ENCODE assay signal across 8 cellular contexts in the genomic region with DNA sequence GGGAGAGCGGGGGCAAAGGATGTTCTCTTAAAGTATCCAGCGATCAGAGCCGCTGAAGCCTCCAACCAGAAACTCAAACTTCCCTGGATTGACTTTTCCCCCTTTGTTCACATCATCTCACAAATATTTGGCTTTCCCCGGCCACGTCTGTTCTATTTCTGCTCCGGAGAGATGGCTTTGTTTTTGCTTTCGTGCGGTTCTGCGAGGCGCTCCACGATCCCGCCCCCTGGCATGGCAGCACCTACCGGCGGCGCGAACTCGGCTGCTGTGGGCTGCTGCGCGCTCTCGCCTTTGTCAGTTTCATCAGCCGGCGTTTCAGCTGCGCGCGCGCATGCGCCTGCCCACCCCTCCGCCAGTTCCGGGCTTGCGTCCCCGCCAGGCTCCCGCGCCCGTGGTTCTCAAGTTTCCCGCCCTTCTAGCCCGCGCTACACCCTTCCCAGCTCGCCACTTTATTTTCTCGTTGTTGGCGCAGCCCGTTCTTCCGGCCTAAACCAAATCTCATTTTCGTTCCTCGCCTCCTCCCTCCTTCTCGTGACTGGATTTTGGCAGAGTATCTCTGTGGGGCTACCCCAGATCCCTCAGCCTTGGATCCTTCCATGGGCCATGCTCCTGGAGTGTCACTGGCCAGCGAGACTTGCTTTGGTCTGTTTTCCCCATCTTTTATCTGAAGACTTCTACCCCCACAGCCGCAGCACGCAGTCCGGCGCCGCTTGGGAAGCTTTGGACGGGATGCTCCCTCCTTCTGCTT.
A peak's percentile ranks its signal among the peaks of the same experiment; 100 is the strongest.
DNase-seq lines count a peak whose midpoint lies in the region; TF ChIP-seq lines count a peak whose summit lies in the region.

No MANE protein-coding gene starts in this region.

- no peak overlapping the region for H3K23ac ChIP-seq in H9 (ENCODE audit: insufficient read length, low read depth, low read length)

- peak overlapping the region; percentile 94 for H3K18ac ChIP-seq in H9 (ENCODE audit: insufficient read length, low read depth, low read length)

- WGBS in H9 (ENCODE audit: extremely low coverage, insufficient read length, low lambda C conversion rate) = no CpG with 5 or more reads among the region's 52 CpGs
- 1 to 5% (median 2%) methylated on average over 52 of the region's 52 CpGs for WGBS in ovary, 3 donors
- 7 to 8% methylated on average over 52 of the region's 52 CpGs for WGBS in thyroid gland, 2 donors

- H3K27me3 Mint-ChIP-seq in H9 (ENCODE audit: low read depth) = peaks cover 16% of the 10 kb centered on the region
- H3K27me3 Mint-ChIP-seq in activated naive CD4-positive, alpha-beta T cell treated with anti-CD3 and anti-CD28 coated beads, Interleukin-2, amount 50 U/mL, for 24 hours = no peaks in the 10 kb centered on the region

- no peak for TF ChIP-seq EP300 in ovary (IDR thresholded peaks at IDR 0.05)

- H3K4me2 ChIP-seq in H9 (ENCODE audit: insufficient read depth, insufficient read length, low read length) = peak overlapping the region; percentile 98

- H3K27me3 ChIP-seq in H9 (ENCODE audit: insufficient read depth, low read length) = no peaks in the 10 kb centered on the region
- no peaks in the 10 kb centered on the region for H3K27me3 ChIP-seq in MG63
- no peaks in the 10 kb centered on the region for H3K27me3 ChIP-seq in ovary
- H3K27me3 ChIP-seq in thyroid gland = no peaks in the 10 kb centered on the region

- no peak overlapping the region for H2BK5ac ChIP-seq in H9 (ENCODE audit: insufficient read length, low read length)

- H3K36me3 ChIP-seq in MG63 = no peaks in the 10 kb centered on the region
- no peaks in the 10 kb centered on the region for H3K36me3 ChIP-seq in ovary
- H3K36me3 ChIP-seq in thyroid gland = no peaks in the 10 kb centered on the region

- no peak overlapping the region for H2AK5ac ChIP-seq in H9 (ENCODE audit: insufficient read length, low read length)

- H4K8ac ChIP-seq in H9 (replicated peaks; ENCODE audit: insufficient read length, low read depth, low read length) = no peak overlapping the region

- H3K27ac Mint-ChIP-seq in H9 = peak overlapping the region; percentile 96 to 99 (median 98)
- H3K27ac Mint-ChIP-seq in activated naive CD4-positive, alpha-beta T cell treated with anti-CD3 and anti-CD28 coated beads, Interleukin-2, amount 50 U/mL, for 24 hours = peak overlapping the region; percentile 99

- in situ Hi-C loops in SK-MEL-5 (cut with HindIII; ENCODE audit: low pct_unique_long_range_greater_than_20kb, low sequenced_read_pairs) = no loop called here

- TF ChIP-seq CTCF in H9 (conservative IDR thresholded peaks at IDR 0.05) (no peak), ovary (IDR thresholded peaks at IDR 0.05) (no peak), thyroid gland (IDR thresholded peaks at IDR 0.05) (peak in 2 of 6 experiments; percentile 17 to 20)

- TF ChIP-seq POLR2A in ovary (IDR thresholded peaks at IDR 0.05) (peak; percentile 14), thyroid gland (IDR thresholded peaks at IDR 0.05) (peak in 1 of 2 donors; percentile 75)

- peak overlapping the region; percentile 97 for H3K14ac ChIP-seq in H9 (ENCODE audit: insufficient read depth, low read length)

- peaks cover 21 to 38% of the 10 kb centered on the region in 2 experiments for H3K4me1 Mint-ChIP-seq in H9
- peaks cover 21% of the 10 kb centered on the region for H3K4me1 Mint-ChIP-seq in activated naive CD4-positive, alpha-beta T cell treated with anti-CD3 and anti-CD28 coated beads, Interleukin-2, amount 50 U/mL, for 24 hours

- H3K9ac ChIP-seq in H9 (ENCODE audit: extremely low read depth, insufficient read length, low read length) = peak overlapping the region; percentile 91

- 0 out of 2 replicates have a peak, but pooled peaks cover 4% of the 10 kb centered on the region for H3K4me1 ChIP-seq in H9 (ENCODE audit: insufficient read depth, low read length)
- peaks cover 6% of the 10 kb centered on the region for H3K4me1 ChIP-seq in ovary (ENCODE audit: insufficient read depth)
- H3K4me1 ChIP-seq in thyroid gland = peaks cover 0 to 10% of the 10 kb centered on the region in 2 donors

- no peaks in the 10 kb centered on the region for H3K79me1 ChIP-seq in H9 (ENCODE audit: insufficient read depth, low read depth, low read length, poor library complexity, severe bottlenecking)

- H3K36me3 Mint-ChIP-seq in H9 (ENCODE audit: insufficient read depth in 1 of 3, low read depth in 3 of 3) = no peaks in the 10 kb centered on the region
- no peaks in the 10 kb centered on the region for H3K36me3 Mint-ChIP-seq in activated naive CD4-positive, alpha-beta T cell treated with anti-CD3 and anti-CD28 coated beads, Interleukin-2, amount 50 U/mL, for 24 hours

- H3K4me3 ChIP-seq in MG63 (peak overlapping the region; percentile 57), ovary (peak overlapping the region; percentile 60), thyroid gland (replicated peaks in 1 of 3) (peak overlapping the region; percentile 49 to 70 (median 59))

- no peak overlapping the region for H3T11ph ChIP-seq in H9 (ENCODE audit: low read length)

- H3K9me3 ChIP-seq in H9 (ENCODE audit: control insufficient read depth, low read depth, low read length) (no peaks in the 10 kb centered on the region), MG63 (no peaks in the 10 kb centered on the region), ovary (no peaks in the 10 kb centered on the region), thyroid gland (no peaks in the 10 kb centered on the region)

- no peak overlapping the region for H2BK15ac ChIP-seq in H9 (ENCODE audit: low read depth, low read length)

- no peak overlapping the region for H2BK120ac ChIP-seq in H9 (ENCODE audit: low read depth, low read length, poor library complexity, severe bottlenecking)

- peak; percentile 97 for DNase-seq in GM03348 (ENCODE audit: low spot score)
- peak; percentile 92 for DNase-seq in H9
- DNase-seq in MG63 = peak; percentile 91
- peak; percentile 72 for DNase-seq in SK-MEL-5 (ENCODE audit: low read depth, low spot score)
- DNase-seq in head of caudate nucleus = peak; percentile 77 to 96 (median 91)
- DNase-seq in ovary = peak; percentile 87 to 91 (median 90)
- DNase-seq in thyroid gland = peak; percentile 82 to 84

- peak overlapping the region; percentile 84 to 93 for H3K4me3 Mint-ChIP-seq in H9
- peak overlapping the region; percentile 99 for H3K4me3 Mint-ChIP-seq in activated naive CD4-positive, alpha-beta T cell treated with anti-CD3 and anti-CD28 coated beads, Interleukin-2, amount 50 U/mL, for 24 hours

- no peak overlapping the region for H3K56ac ChIP-seq in H9 (ENCODE audit: insufficient read length, low read depth, low read length)

- intact Hi-C loops in head of caudate nucleus (cut with DNase I) = loop anchor here (5.0 kb wide), 1 partner anchor 99 kb away; a partner anchor contains a TSS
- intact Hi-C loops in ovary (cut with DNase I) = no loop called here
- intact Hi-C loops in thyroid gland (cut with DNase I) = no loop called here

- H3K23me2 ChIP-seq in H9 (ENCODE audit: insufficient read length, low read depth, low read length, poor library complexity, severe bottlenecking) = peaks cover 11% of the 10 kb centered on the region

- peak overlapping the region; percentile 78 for H2AFZ ChIP-seq in H9 (ENCODE audit: low read length)

- H3K9me3 Mint-ChIP-seq in H9 = no peaks in the 10 kb centered on the region
- no peaks in the 10 kb centered on the region for H3K9me3 Mint-ChIP-seq in activated naive CD4-positive, alpha-beta T cell treated with anti-CD3 and anti-CD28 coated beads, Interleukin-2, amount 50 U/mL, for 24 hours

- no peak overlapping the region for H2BK12ac ChIP-seq in H9 (ENCODE audit: insufficient read length, low read depth, low read length)

- H2BK20ac ChIP-seq in H9 (ENCODE audit: low read depth, low read length, poor library complexity, severe bottlenecking) = peak overlapping the region; percentile 95

- H3K4ac ChIP-seq in H9 (ENCODE audit: low read depth, low read length) = peak overlapping the region; percentile 61; the same call in 1 of the 2 replicates

- H4K91ac ChIP-seq in H9 (ENCODE audit: insufficient read length, low read depth, low read length) = peak overlapping the region; percentile 78

- no peaks in the 10 kb centered on the region for H4K20me1 ChIP-seq in H9 (ENCODE audit: control insufficient read depth, insufficient read depth, insufficient read length)

- peak overlapping the region; percentile 20 for H4K5ac ChIP-seq in H9 (ENCODE audit: insufficient read length, low read depth, low read length)

- H3K79me2 ChIP-seq in H9 (ENCODE audit: insufficient read depth, low read length) = no peaks in the 10 kb centered on the region

- H3K27ac ChIP-seq in H9 (ENCODE audit: insufficient read length, low read depth, low read length) (peak overlapping the region; percentile 22), ovary (peak overlapping the region; percentile 0 to 82), thyroid gland (peak overlapping the region; percentile 1 to 74 (median 39))

Comparison
In these comparisons a context has a peak if more than half of its experiments do, and no peak if none do; other contexts are left out.
1. Peak in every context shown above with its lines: DNase-seq, H3K4me3 ChIP-seq and H3K27ac ChIP-seq.